15 cellular contexts compared by ENCODE assay signal in the genomic region with DNA sequence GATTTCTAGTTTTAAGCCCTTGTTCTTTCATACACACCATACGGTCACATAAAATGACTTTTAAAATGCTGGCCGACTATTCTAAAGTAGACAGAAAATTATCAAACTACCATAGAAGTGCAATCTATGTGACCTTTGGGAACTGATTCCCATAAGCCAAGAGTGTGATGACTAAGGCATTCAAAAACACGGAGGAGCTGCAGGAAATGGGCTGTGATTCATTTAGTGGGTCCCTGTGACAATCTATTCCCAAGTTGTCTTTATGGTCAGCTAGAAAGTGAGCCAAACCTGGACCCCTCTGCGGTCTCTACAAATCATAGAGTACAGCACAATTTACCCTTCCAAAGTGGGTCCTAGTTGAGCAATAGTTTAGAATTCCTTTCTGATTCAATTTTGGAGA.
DNase-seq lines count a peak whose midpoint lies in the region; ATAC-seq, FAIRE-seq and TF ChIP-seq lines count a peak whose summit lies in the region.
"Had no signal": no experiment of that assay in that cellular context is flagged by ENCODE, and none has a peak within 500 bp of the region (broad histone marks: within the 10 kb centered on the region; RNA-seq: fewer than 3 reads in every experiment).

No MANE protein-coding gene starts in this region.

- FAIRE-seq in keratinocyte (lab: Jason Lieb, UNC): peak; percentile 43

- no peaks in the 10 kb centered on the region for H3K79me2 ChIP-seq in keratinocyte (ENCODE audit: control insufficient read depth, insufficient read depth, low read length)

- no peak overlapping the region for H3K27ac ChIP-seq in keratinocyte (ENCODE audit: control insufficient read depth, insufficient read depth, low read length)
- no peak overlapping the region for H3K27ac ChIP-seq in CD4-positive, alpha-beta T cell (ENCODE audit: low read depth, low read length)
- H3K27ac ChIP-seq: gastrocnemius medialis, testis had no signal

- no peak overlapping the region for H3K4me2 ChIP-seq in keratinocyte (ENCODE audit: control insufficient read depth, extremely low read depth, insufficient read depth, low read depth, low read length)

- no peak overlapping the region for H2AFZ ChIP-seq in keratinocyte (ENCODE audit: control insufficient read depth, low read length)

- intact Hi-C loops in CD4-positive, alpha-beta T cell (cut with DNase I, micrococcal nuclease): no loop called here
- intact Hi-C loops in sciatic nerve (cut with DNase I): no loop called here

- H3K27ac Mint-ChIP-seq in HFFc6: peak overlapping the region; percentile 19; the same call in 1 of the 2 replicates
- no peak overlapping the region for H3K27ac Mint-ChIP-seq in CD4-positive, alpha-beta T cell
- H3K27ac Mint-ChIP-seq in T-helper 2 cell treated with Interferon-gamma antibody and Interleukin-4, amounts not matched to agents 5 μg/mL and 100 μg/mL, for 36 hours: no peak overlapping the region

- CTCF ChIA-PET in CD4-positive, alpha-beta T cell (lab: Charles Lee): no interaction called here

- TF ChIP-seq CTCF in HFFc6 (IDR thresholded peaks at IDR 0.05) (no peak), keratinocyte (optimal IDR thresholded peaks at IDR 0.05 in 1 of 3, IDR thresholded peaks at IDR 0.05 in 1 of 3, conservative IDR thresholded peaks at IDR 0.05 in 1 of 3; ENCODE audit: extremely low read depth in 1 of 3, insufficient read depth in 2 of 3, low read length in 3 of 3) (no peak)
- TF ChIP-seq CTCF in CD4-positive, alpha-beta T cell (IDR thresholded peaks at IDR 0.05): no peak

- peaks cover 13% of the 10 kb centered on the region for H3K4me1 ChIP-seq in keratinocyte (ENCODE audit: control insufficient read depth, extremely low read depth, insufficient read depth, low read length)
- H3K4me1 ChIP-seq: gastrocnemius medialis, testis had no signal

- no peak for ATAC-seq in CD4-positive, alpha-beta T cell (ENCODE audit: poor library complexity)
- no peak for ATAC-seq in sciatic nerve
- ATAC-seq: gastrocnemius medialis had no signal

- DNase-seq in AG08395 (ENCODE audit: low spot score) (peak; percentile 51), HFFc6 (peak; percentile 37), amniotic epithelial cell (ENCODE audit: low read depth) (peak; percentile 57), keratinocyte (ENCODE audit: low read depth, low spot score) (no peak), sciatic nerve (ENCODE audit: low spot score) (no peak)
- no peak for DNase-seq in CD4-positive, alpha-beta T cell
- DNase-seq in stimulated activated CD4-positive, alpha-beta T cell treated with anti-CD3 and anti-CD28 coated beads, Interleukin-2, amount 100 ng/mL, for 48 hours: no peak
- no peak for DNase-seq in T-helper 2 cell treated with Interferon-gamma antibody and Interleukin-4, amounts not matched to agents 5 μg/mL and 100 μg/mL, for 36 hours (ENCODE audit: low spot score)
- DNase-seq: activated CD4-positive, alpha-beta T cell treated with anti-CD3 and anti-CD28 coated beads for 1 hour; activated T-cell treated with anti-CD3 and anti-CD28 coated beads, Interleukin-2, amount 50 U/mL, for 48 hours; BE2C; gastrocnemius medialis; NCI-H1694 treated with DMSO at 0.1 percent for 48 hours; NCI-H526 treated with DMSO at 0.1 percent for 48 hours; testis had no signal

- no peak overlapping the region for H3K9ac ChIP-seq in keratinocyte (ENCODE audit: control insufficient read depth, extremely low read depth, insufficient read depth, low read length)

- POLR2A ChIA-PET in CD4-positive, alpha-beta T cell (lab: Charles Lee): no interaction called here

- no peak overlapping the region for H3K4me3 Mint-ChIP-seq in HFFc6
- H3K4me3 Mint-ChIP-seq in CD4-positive, alpha-beta T cell: no peak overlapping the region
- H3K4me3 Mint-ChIP-seq in T-helper 2 cell treated with Interferon-gamma antibody and Interleukin-4, amounts not matched to agents 5 μg/mL and 100 μg/mL, for 36 hours: no peak overlapping the region

- no peaks in the 10 kb centered on the region for H3K36me3 ChIP-seq in keratinocyte (ENCODE audit: control insufficient read depth in 2 of 2, extremely low read depth in 1 of 2, insufficient read depth in 2 of 2, low read length in 2 of 2)
- H3K36me3 ChIP-seq: BE2C, gastrocnemius medialis had no signal

- H3K9me3 Mint-ChIP-seq in HFFc6: no peaks in the 10 kb centered on the region
- H3K9me3 Mint-ChIP-seq in CD4-positive, alpha-beta T cell: no peaks in the 10 kb centered on the region
- H3K9me3 Mint-ChIP-seq in T-helper 2 cell treated with Interferon-gamma antibody and Interleukin-4, amounts not matched to agents 5 μg/mL and 100 μg/mL, for 36 hours: peaks cover 9% of the 10 kb centered on the region

- dilution Hi-C loops in keratinocyte (cut with MboI; ENCODE audit: extremely low pct_ligation_motif_present, low sequenced_read_pairs): no loop called here

- no peaks in the 10 kb centered on the region for H3K9me1 ChIP-seq in keratinocyte (ENCODE audit: control insufficient read depth, extremely low read depth, insufficient read depth, low read length)

- no peaks in the 10 kb centered on the region for H3K27me3 ChIP-seq in keratinocyte (ENCODE audit: control insufficient read depth, extremely low read depth, insufficient read depth, low read length)
- no peaks in the 10 kb centered on the region for H3K27me3 ChIP-seq in CD4-positive, alpha-beta T cell (ENCODE audit: control insufficient read depth, insufficient read depth, low read length)
- H3K27me3 ChIP-seq: BE2C, gastrocnemius medialis, testis had no signal

- peaks cover 31% of the 10 kb centered on the region for H3K4me1 Mint-ChIP-seq in HFFc6 (ENCODE audit: low read depth)
- H3K4me1 Mint-ChIP-seq in CD4-positive, alpha-beta T cell (ENCODE audit: low read depth): peaks cover 3% of the 10 kb centered on the region
- H3K4me1 Mint-ChIP-seq in T-helper 2 cell treated with Interferon-gamma antibody and Interleukin-4, amounts not matched to agents 5 μg/mL and 100 μg/mL, for 36 hours (ENCODE audit: low read depth): peaks cover 15% of the 10 kb centered on the region

- no peaks in the 10 kb centered on the region for H3K9me3 ChIP-seq in keratinocyte (ENCODE audit: control insufficient read depth, low read depth, low read length)
- H3K9me3 ChIP-seq in CD4-positive, alpha-beta T cell (ENCODE audit: control insufficient read depth, low read length): no peaks in the 10 kb centered on the region
- H3K9me3 ChIP-seq: BE2C, gastrocnemius medialis, testis had no signal

- no peaks in the 10 kb centered on the region for H3K36me3 Mint-ChIP-seq in HFFc6 (ENCODE audit: low read depth)
- H3K36me3 Mint-ChIP-seq in CD4-positive, alpha-beta T cell (ENCODE audit: low read depth): no peaks in the 10 kb centered on the region
- peaks cover 6% of the 10 kb centered on the region for H3K36me3 Mint-ChIP-seq in T-helper 2 cell treated with Interferon-gamma antibody and Interleukin-4, amounts not matched to agents 5 μg/mL and 100 μg/mL, for 36 hours (ENCODE audit: low read depth)

- H4K20me1 ChIP-seq in keratinocyte (ENCODE audit: control insufficient read depth, extremely low read depth, insufficient read depth, low read length): no peaks in the 10 kb centered on the region

- H3K4me3 ChIP-seq in keratinocyte (ENCODE audit: control insufficient read depth in 2 of 3, extremely low read depth in 1 of 3, insufficient read depth in 2 of 3, low read depth in 1 of 3, low read length in 3 of 3): no peak overlapping the region
- H3K4me3 ChIP-seq: gastrocnemius medialis, testis had no signal

- no peaks in the 10 kb centered on the region for H3K27me3 Mint-ChIP-seq in HFFc6 (ENCODE audit: insufficient read depth)
- H3K27me3 Mint-ChIP-seq in CD4-positive, alpha-beta T cell: no peaks in the 10 kb centered on the region
- H3K27me3 Mint-ChIP-seq in T-helper 2 cell treated with Interferon-gamma antibody and Interleukin-4, amounts not matched to agents 5 μg/mL and 100 μg/mL, for 36 hours (ENCODE audit: low read depth): peaks cover 4% of the 10 kb centered on the region

Comparison
In these comparisons a context has a peak if more than half of its experiments do, and no peak if none do; other contexts are left out.
1. DNase-seq: peak in AG08395 (single experiment), HFFc6 (single experiment) and amniotic epithelial cell (single experiment); none in keratinocyte (single experiment), CD4-positive, alpha-beta T cell (0 of 10), sciatic nerve (single experiment), stimulated activated CD4-positive, alpha-beta T cell treated with anti-CD3 and anti-CD28 coated beads, Interleukin-2, amount 100 ng/mL, for 48 hours (0 of 2) and T-helper 2 cell treated with Interferon-gamma antibody and Interleukin-4, amounts not matched to agents 5 μg/mL and 100 μg/mL, for 36 hours (single experiment).